In genomic region chr5:56457887-56458451, GRCh38 we compare ENCODE assay signal across 1 cellular context.
A peak's percentile ranks its signal among the peaks of the same experiment; 100 is the strongest.
TF ChIP-seq lines count a peak whose summit lies in the region.

No MANE protein-coding gene starts in this region.

TF ChIP-seq in SK-N-SH, 30 proteins besides CTCF, POLR2A, EP300 and RAD21 (continued from another document):
- TF ChIP-seq FOXJ3 (CRISPR knock-in tag; IDR thresholded peaks at IDR 0.05) (peak; percentile 51; the same call in 1 of the 2 replicates), EZH2phosphoT487 (IDR thresholded peaks at IDR 0.05; ENCODE audit: borderline replicate concordance, low read depth) (no peak), JUND (IDR thresholded peaks at IDR 0.05) (peak; percentile 22; the same call in 1 of the 2 replicates), SMC3 (IDR thresholded peaks at IDR 0.05; ENCODE audit: low read depth, low read length) (no peak), CHD2 (IDR thresholded peaks at IDR 0.05; ENCODE audit: low read length, partially characterized antibody) (no peak), PBX3 (IDR thresholded peaks at IDR 0.05) (peak; percentile 44), FOXM1 (IDR thresholded peaks at IDR 0.05; ENCODE audit: low read depth) (no peak), MEF2A (IDR thresholded peaks at IDR 0.05; ENCODE audit: borderline replicate concordance, low read depth) (peak; percentile 68), RXRA (IDR thresholded peaks at IDR 0.05; ENCODE audit: borderline replicate concordance, low read depth) (no peak), TCF12 (IDR thresholded peaks at IDR 0.05) (peak; percentile 80), NRF1 (IDR thresholded peaks at IDR 0.05; ENCODE audit: low read depth, low read length) (no peak), RCOR1 (IDR thresholded peaks at IDR 0.05; ENCODE audit: low read length) (peak; percentile 77)
- TF ChIP-seq, protein P1, sequence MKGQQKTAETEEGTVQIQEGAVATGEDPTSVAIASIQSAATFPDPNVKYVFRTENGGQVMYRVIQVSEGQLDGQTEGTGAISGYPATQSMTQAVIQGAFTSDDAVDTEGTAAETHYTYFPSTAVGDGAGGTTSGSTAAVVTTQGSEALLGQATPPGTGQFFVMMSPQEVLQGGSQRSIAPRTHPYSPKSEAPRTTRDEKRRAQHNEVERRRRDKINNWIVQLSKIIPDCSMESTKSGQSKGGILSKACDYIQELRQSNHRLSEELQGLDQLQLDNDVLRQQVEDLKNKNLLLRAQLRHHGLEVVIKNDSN (IDR thresholded peaks at IDR 0.05; ENCODE audit: borderline replicate concordance, low read depth), result no peak
- TF ChIP-seq, protein P2, sequence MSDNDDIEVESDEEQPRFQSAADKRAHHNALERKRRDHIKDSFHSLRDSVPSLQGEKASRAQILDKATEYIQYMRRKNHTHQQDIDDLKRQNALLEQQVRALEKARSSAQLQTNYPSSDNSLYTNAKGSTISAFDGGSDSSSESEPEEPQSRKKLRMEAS (IDR thresholded peaks at IDR 0.05; ENCODE audit: low read depth), result no peak
